In the genomic region with DNA sequence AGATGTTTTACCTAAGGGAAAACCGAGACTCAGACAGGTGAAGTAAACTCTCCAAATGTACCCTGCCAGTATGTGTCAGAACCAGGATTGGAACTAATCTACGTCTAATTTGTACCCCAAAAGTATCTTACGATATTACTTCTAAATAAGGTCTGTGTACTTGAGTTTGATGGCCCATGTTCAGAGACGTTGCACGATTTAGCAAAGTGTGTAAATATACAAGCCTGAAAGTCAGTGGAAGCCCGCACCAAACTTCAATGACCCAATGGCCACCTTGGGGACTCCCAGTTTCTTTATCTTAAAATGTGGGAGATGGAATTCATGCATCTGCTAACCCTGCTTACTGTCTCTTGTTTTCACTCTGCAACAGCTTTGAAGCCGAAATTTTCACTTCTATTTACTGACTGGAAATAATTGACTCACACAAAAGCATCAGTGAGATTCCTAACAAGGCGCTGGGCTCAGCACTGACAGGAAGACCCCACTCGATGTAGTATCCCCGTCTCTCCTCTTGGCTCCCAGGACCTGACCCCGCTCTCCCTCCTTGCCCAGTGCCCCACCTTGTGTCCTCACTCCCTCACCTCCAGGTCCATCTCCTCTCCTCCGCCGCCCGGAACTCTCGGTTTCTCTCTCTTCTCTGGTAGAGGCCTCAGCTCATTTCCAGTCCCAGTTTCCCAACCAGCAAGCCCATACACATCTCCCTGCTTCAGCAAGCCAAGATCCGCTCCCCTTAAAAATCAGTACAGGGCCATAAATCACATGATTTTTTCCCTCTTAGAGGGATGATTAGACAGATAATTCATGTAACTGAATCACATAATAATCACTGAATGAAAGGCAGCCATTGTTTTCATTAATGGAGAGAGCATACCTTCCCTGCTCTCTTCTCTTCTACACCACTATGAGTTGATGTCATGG, we compare ENCODE assay signal across 8 cellular contexts. TPM values are rescaled to one million over a fixed set of nuclear protein-coding genes. Genes with fewer than 3 reads are reported as not detected.
"Had no signal": no experiment of that assay in that cellular context is flagged by ENCODE, and none has a peak within 500 bp of the region (broad histone marks: within the 10 kb centered on the region; RNA-seq: fewer than 3 reads in every experiment).

No MANE protein-coding gene starts in this region.

- H3K27ac ChIP-seq: GM23248, HL-60 had no signal

- H3K4me3 Mint-ChIP-seq: H9 had no signal

- ATAC-seq: K562 had no signal

- H3K4me3 ChIP-seq: GM23248, K562 had no signal

- DNase-seq: GM23248, H9, HCEC 1CT, IMR-90, KG1 had no signal

- H3K27ac Mint-ChIP-seq: H9 had no signal

- H2AFZ ChIP-seq: GM23248 had no signal

- H3K9ac ChIP-seq: GM23248 had no signal

RNA-seq across cellular contexts. Expression of a gene that starts 42.8 kb away (rescaled TPM):
- total RNA-seq: GM23248, H9, HT1080, IMR-90 had no signal
- polyA plus RNA-seq: GM23248, IMR-90, K562 had no signal
